ENCODE assay signal across 2 cellular contexts in genomic region chr5:176646049-176646706, GRCh38.
TF ChIP-seq lines count a peak whose summit lies in the region.

No MANE protein-coding gene starts in this region.

TF ChIP-seq in SK-N-SH, 30 proteins besides CTCF, POLR2A, EP300 and RAD21 (continued from another document):
- no peak for TF ChIP-seq USF1 (IDR thresholded peaks at IDR 0.05; ENCODE audit: borderline replicate concordance, low read depth)
- no peak for TF ChIP-seq YY1 (IDR thresholded peaks at IDR 0.05; ENCODE audit: low read depth)
- TF ChIP-seq ELF1 (IDR thresholded peaks at IDR 0.05), result no peak
- no peak for TF ChIP-seq EZH2phosphoT487 (IDR thresholded peaks at IDR 0.05; ENCODE audit: borderline replicate concordance, low read depth)
- TF ChIP-seq TAF1 (IDR thresholded peaks at IDR 0.05; ENCODE audit: borderline replicate concordance, low read depth, low read length), result no peak
- no peak for TF ChIP-seq PBX3 (IDR thresholded peaks at IDR 0.05)
- no peak for TF ChIP-seq RXRA (IDR thresholded peaks at IDR 0.05; ENCODE audit: borderline replicate concordance, low read depth)
- no peak for TF ChIP-seq IRF3 (IDR thresholded peaks at IDR 0.05; ENCODE audit: low read depth, low read length)
- TF ChIP-seq POLR2AphosphoS5 (IDR thresholded peaks at IDR 0.05; ENCODE audit: low read depth, low read length), result no peak
- TF ChIP-seq MEF2A (IDR thresholded peaks at IDR 0.05; ENCODE audit: borderline replicate concordance, low read depth), result no peak
- no peak for TF ChIP-seq JUND (IDR thresholded peaks at IDR 0.05)
- TF ChIP-seq NFIC (IDR thresholded peaks at IDR 0.05; ENCODE audit: borderline replicate concordance), result no peak
- no peak for TF ChIP-seq TCF12 (IDR thresholded peaks at IDR 0.05)
- no peak for TF ChIP-seq TEAD4 (IDR thresholded peaks at IDR 0.05; ENCODE audit: borderline replicate concordance, insufficient read depth)
- no peak for TF ChIP-seq RCOR1 (IDR thresholded peaks at IDR 0.05; ENCODE audit: low read length)

TF ChIP-seq in SK-N-SH treated with all-trans-retinoic acid at 6 μM for 48 hours, 23 proteins besides CTCF, POLR2A, EP300 and RAD21 (continued from another document):
- no peak for TF ChIP-seq POU6F1 (CRISPR knock-in tag; IDR thresholded peaks at IDR 0.05; ENCODE audit: borderline replicate concordance, low read depth)
- no peak for TF ChIP-seq TSHZ2 (CRISPR knock-in tag; IDR thresholded peaks at IDR 0.05)
- no peak for TF ChIP-seq ZNF70 (CRISPR knock-in tag; IDR thresholded peaks at IDR 0.05)
- TF ChIP-seq BACH2 (CRISPR knock-in tag; IDR thresholded peaks at IDR 0.05; ENCODE audit: borderline replicate concordance), result no peak
- no peak for TF ChIP-seq CSRNP3 (CRISPR knock-in tag; IDR thresholded peaks at IDR 0.05)
- TF ChIP-seq GLIS3 (CRISPR knock-in tag; IDR thresholded peaks at IDR 0.05), result no peak
- no peak for TF ChIP-seq TOX (CRISPR knock-in tag; IDR thresholded peaks at IDR 0.05; ENCODE audit: borderline replicate concordance)
- no peak for TF ChIP-seq OSR1 (CRISPR knock-in tag; IDR thresholded peaks at IDR 0.05)
- no peak for TF ChIP-seq ESRRG (CRISPR knock-in tag; IDR thresholded peaks at IDR 0.05)
- TF ChIP-seq CREB5 (CRISPR knock-in tag; IDR thresholded peaks at IDR 0.05; ENCODE audit: low read depth), result no peak
TF ChIP-seq in SK-N-SH treated with all-trans-retinoic acid at 6 μM for 48 hours: peak in this region for 0.
